9 cellular contexts compared by ENCODE assay signal in genomic region chr19:8611890-8612806, GRCh38. TPM values are rescaled to one million over a fixed set of nuclear protein-coding genes. Genes with fewer than 3 reads are reported as not detected.
A peak's percentile ranks its signal among the peaks of the same experiment; 100 is the strongest.
DNase-seq lines count a peak whose midpoint lies in the region; ATAC-seq and TF ChIP-seq lines count a peak whose summit lies in the region.
"Had no signal": no experiment of that assay in that cellular context is flagged by ENCODE, and none has a peak within 500 bp of the region (broad histone marks: within the 10 kb centered on the region; RNA-seq: fewer than 3 reads in every experiment).

No MANE protein-coding gene starts in this region.

- in situ Hi-C loops in transverse colon (cut with MboI; ENCODE audit: low pct_ligation_motif_present in 1 of 4, low pct_unique_long_range_greater_than_20kb in 1 of 4, low sequenced_read_pairs in 3 of 4), result no loop called here
- in situ Hi-C loops in ACHN (cut with HindIII; ENCODE audit: low pct_ligation_motif_present, low pct_unique_long_range_greater_than_20kb, low sequenced_read_pairs), result no loop called here

- peaks cover 33% of the 10 kb centered on the region for H3K4me1 Mint-ChIP-seq in activated T-cell treated with anti-CD3 and anti-CD28 coated beads, Interleukin-2, amount 50 U/mL, for 4 hours (ENCODE audit: low read depth)
- peaks cover 28% of the 10 kb centered on the region for H3K4me1 Mint-ChIP-seq in activated naive CD8-positive, alpha-beta T cell treated with anti-CD3 and anti-CD28 coated beads for 36 hours
- H3K4me1 Mint-ChIP-seq in immature natural killer cell, result peaks cover 67 to 76% of the 10 kb centered on the region in 2 donors

- TF ChIP-seq EP300 in transverse colon (IDR thresholded peaks at IDR 0.05; ENCODE audit: low read depth), result no peak

- TF ChIP-seq POLR2A in transverse colon (IDR thresholded peaks at IDR 0.05), result no peak

- peak overlapping the region; percentile 46 for H3K4me3 Mint-ChIP-seq in activated T-cell treated with anti-CD3 and anti-CD28 coated beads, Interleukin-2, amount 50 U/mL, for 4 hours
- peak overlapping the region; percentile 50 for H3K4me3 Mint-ChIP-seq in activated naive CD8-positive, alpha-beta T cell treated with anti-CD3 and anti-CD28 coated beads for 36 hours
- peak overlapping the region; percentile 78 to 89 (median 80) for H3K4me3 Mint-ChIP-seq in immature natural killer cell

- no peak for ATAC-seq in activated T-cell treated with anti-CD3 and anti-CD28 coated beads, Interleukin-2, amount 50 U/mL, for 4 hours
- ATAC-seq in HG02840 (IDR thresholded peaks at IDR 0.05; ENCODE audit: low FRiP score, unreplicated experiment), result no peak

- H3K9me3 ChIP-seq in transverse colon, result no peaks in the 10 kb centered on the region

- no peak for DNase-seq in activated T-cell treated with anti-CD3 and anti-CD28 coated beads, Interleukin-2, amount 50 U/mL, for 4 hours
- DNase-seq in activated T-cell treated with anti-CD3 and anti-CD28 coated beads, Interleukin-2, amount 50 U/mL, for 48 hours, result no peak
- DNase-seq in activated naive CD8-positive, alpha-beta T cell treated with anti-CD3 and anti-CD28 coated beads for 36 hours, result no peak
- DNase-seq in immature natural killer cell (peak in 2 of 3 donors; percentile 9 to 14), transverse colon (peak; percentile 35), ACHN (no peak), glomerular visceral epithelial cell (ENCODE audit: extremely low spot score) (no peak)
- DNase-seq: DMS 273 treated with DMSO at 0.1 percent for 48 hours had no signal

- peaks cover 0 to 24% (median 14%) of the 10 kb centered on the region in 4 donors for H3K4me1 ChIP-seq in transverse colon

- H3K27ac Mint-ChIP-seq in activated naive CD8-positive, alpha-beta T cell treated with anti-CD3 and anti-CD28 coated beads for 36 hours, result peak overlapping the region; percentile 56
- H3K27ac Mint-ChIP-seq in immature natural killer cell, result peak overlapping the region; percentile 81 to 98 (median 96)

- peak overlapping the region; percentile 33 to 83 (median 50) for H3K27ac ChIP-seq in transverse colon

- H3K27me3 Mint-ChIP-seq in activated T-cell treated with anti-CD3 and anti-CD28 coated beads, Interleukin-2, amount 50 U/mL, for 4 hours (ENCODE audit: low read depth), result no peaks in the 10 kb centered on the region
- H3K27me3 Mint-ChIP-seq in activated naive CD8-positive, alpha-beta T cell treated with anti-CD3 and anti-CD28 coated beads for 36 hours, result no peaks in the 10 kb centered on the region
- H3K27me3 Mint-ChIP-seq in immature natural killer cell (ENCODE audit: low read depth in 3 of 3), result peaks cover 22 to 29% (median 24%) of the 10 kb centered on the region in 3 donors

- peaks cover 7% of the 10 kb centered on the region for H3K27me3 ChIP-seq in transverse colon

- H3K36me3 Mint-ChIP-seq in activated T-cell treated with anti-CD3 and anti-CD28 coated beads, Interleukin-2, amount 50 U/mL, for 4 hours (ENCODE audit: insufficient read depth), result no peaks in the 10 kb centered on the region
- H3K36me3 Mint-ChIP-seq in activated naive CD8-positive, alpha-beta T cell treated with anti-CD3 and anti-CD28 coated beads for 36 hours, result no peaks in the 10 kb centered on the region
- H3K36me3 Mint-ChIP-seq in immature natural killer cell, result peaks cover 0 to 11% (median under 1%) of the 10 kb centered on the region in 3 donors

- no peak for TF ChIP-seq CTCF in transverse colon (IDR thresholded peaks at IDR 0.05)

- H3K9me3 Mint-ChIP-seq in activated T-cell treated with anti-CD3 and anti-CD28 coated beads, Interleukin-2, amount 50 U/mL, for 4 hours, result no peaks in the 10 kb centered on the region
- H3K9me3 Mint-ChIP-seq in activated naive CD8-positive, alpha-beta T cell treated with anti-CD3 and anti-CD28 coated beads for 36 hours, result no peaks in the 10 kb centered on the region
- H3K9me3 Mint-ChIP-seq in immature natural killer cell, result no peaks in the 10 kb centered on the region

- intact Hi-C loops in transverse colon (cut with DNase I; ENCODE audit: low total_unique reads), result no loop called here

- H3K36me3 ChIP-seq in transverse colon, result no peaks in the 10 kb centered on the region

- 17 to 31% methylated on average over 1 to 12 of the region's 12 CpGs for WGBS in transverse colon (ENCODE audit: low coverage in 1 of 2), 2 donors

- H3K4me3 ChIP-seq in transverse colon, result no peak overlapping the region

RNA-seq across cellular contexts. Expression of gene ADAMTS10, which starts 1.6 kb away (rescaled TPM):
- total RNA-seq in activated T-cell treated with anti-CD3 and anti-CD28 coated beads, Interleukin-2, amount 50 U/mL, for 4 hours, result 1 to 10 TPM; 1.1 to 3.1 (median 1.5) TPM
- 1 to 10 TPM; 3.7 to 4.1 TPM for total RNA-seq in activated naive CD8-positive, alpha-beta T cell treated with anti-CD3 and anti-CD28 coated beads for 36 hours
- polyA plus RNA-seq in immature natural killer cell, result 1 to 10 TPM; 1.4 to 7.4 (median 2.3) TPM
- 10 to 100 TPM in 3 of 4 donors, 1 to 10 TPM in 1; 5.2 to 62.8 (median 20.7) TPM for total RNA-seq in transverse colon

RNA-seq across cellular contexts. Expression of gene NFILZ, which starts 18.3 kb away (rescaled TPM):
- total RNA-seq in activated T-cell treated with anti-CD3 and anti-CD28 coated beads, Interleukin-2, amount 50 U/mL, for 4 hours, result not detected
- total RNA-seq in activated naive CD8-positive, alpha-beta T cell treated with anti-CD3 and anti-CD28 coated beads for 36 hours, result not detected
- not detected for polyA plus RNA-seq in immature natural killer cell
- total RNA-seq in transverse colon, result not detected

RNA-seq across cellular contexts. Expression of gene MYO1F, which starts 34.9 kb away (rescaled TPM):
- 1 to 10 TPM; 4.6 to 8.0 (median 6.6) TPM for total RNA-seq in activated T-cell treated with anti-CD3 and anti-CD28 coated beads, Interleukin-2, amount 50 U/mL, for 4 hours
- total RNA-seq in activated naive CD8-positive, alpha-beta T cell treated with anti-CD3 and anti-CD28 coated beads for 36 hours, result 1 to 10 TPM; 4.5 to 4.8 TPM
- polyA plus RNA-seq in immature natural killer cell, result 100 to 1,000 TPM; 104 to 340 (median 110) TPM
- total RNA-seq in transverse colon, result 10 to 100 TPM in 2 of 4 donors, 1 to 10 TPM in 2; 6.6 to 70.7 (median 10.9) TPM

Comparison
In these comparisons a context has a peak if more than half of its experiments do, and no peak if none do; other contexts are left out.
1. DNase-seq: peak in immature natural killer cell (2 of 3) and transverse colon (single experiment); none in activated T-cell treated with anti-CD3 and anti-CD28 coated beads, Interleukin-2, amount 50 U/mL, for 4 hours (single experiment), activated T-cell treated with anti-CD3 and anti-CD28 coated beads, Interleukin-2, amount 50 U/mL, for 48 hours (0 of 2), activated naive CD8-positive, alpha-beta T cell treated with anti-CD3 and anti-CD28 coated beads for 36 hours (single experiment), ACHN (single experiment) and glomerular visceral epithelial cell (single experiment).
2. Peak in every context shown above with its lines, with median percentiles within 50 percentile points of each other: H3K4me3 Mint-ChIP-seq.